Comparison of ENCODE assay signal across 27 cellular contexts in genomic region chr5:95611396-95611795, GRCh38. TPM values are rescaled to one million over a fixed set of nuclear protein-coding genes. Genes with fewer than 3 reads are reported as not detected.
"Had no signal": no experiment of that assay in that cellular context is flagged by ENCODE, and none has a peak within 500 bp of the region (broad histone marks: within the 10 kb centered on the region; RNA-seq: fewer than 3 reads in every experiment).

No MANE protein-coding gene starts in this region.

- H3K4me1 ChIP-seq: colonic mucosa, esophagus muscularis mucosa, esophagus squamous epithelium, gastrocnemius medialis, gastroesophageal sphincter, heart left ventricle, heart right ventricle had no signal

- ATAC-seq: effector memory CD8-positive, alpha-beta T cell; esophagus mucosa; foreskin keratinocyte; gastrocnemius medialis; gastroesophageal sphincter; heart left ventricle; heart right ventricle had no signal

- H3K27ac ChIP-seq: colonic mucosa, coronary artery, dorsolateral prefrontal cortex, epithelial cell of prostate, esophagus muscularis mucosa, esophagus squamous epithelium, foreskin keratinocyte, gastrocnemius medialis, gastroesophageal sphincter, heart left ventricle, heart right ventricle had no signal

- H3K4me3 ChIP-seq: colonic mucosa, coronary artery, dorsolateral prefrontal cortex, esophagus muscularis mucosa, esophagus squamous epithelium, gastrocnemius medialis, gastroesophageal sphincter, heart left ventricle, heart right ventricle had no signal

- H3K36me3 ChIP-seq: colonic mucosa, esophagus muscularis mucosa, esophagus squamous epithelium, gastrocnemius medialis, gastroesophageal sphincter, heart left ventricle, heart right ventricle had no signal

- H3K9me3 ChIP-seq: colonic mucosa, esophagus squamous epithelium, gastrocnemius medialis had no signal

- H3K27me3 ChIP-seq: colonic mucosa, dorsolateral prefrontal cortex, esophagus squamous epithelium, foreskin keratinocyte, gastrocnemius medialis, gastroesophageal sphincter, heart left ventricle, heart right ventricle had no signal

- FAIRE-seq: colon, endothelial cell of umbilical vein had no signal

- DNase-seq: colonic mucosa; cortex of kidney; dermis blood vessel endothelial cell; dorsolateral prefrontal cortex; effector CD4-positive, alpha-beta T cell; effector CD8-positive, alpha-beta T cell; effector memory CD4-positive, alpha-beta T cell; effector memory CD8-positive, alpha-beta T cell; endodermal cell; erythroblast; esophagus squamous epithelium; foreskin fibroblast; foreskin keratinocyte; foreskin melanocyte; gastrocnemius medialis; glutamatergic neuron; head of caudate nucleus; heart left ventricle; heart right ventricle had no signal

RNA-seq across cellular contexts. Expression of gene GPR150, which starts 8.5 kb away (rescaled TPM):
- total RNA-seq: esophagus mucosa, esophagus squamous epithelium, foreskin keratinocyte, frontal cortex had no signal
